12 cellular contexts compared by ENCODE assay signal in the genomic region with DNA sequence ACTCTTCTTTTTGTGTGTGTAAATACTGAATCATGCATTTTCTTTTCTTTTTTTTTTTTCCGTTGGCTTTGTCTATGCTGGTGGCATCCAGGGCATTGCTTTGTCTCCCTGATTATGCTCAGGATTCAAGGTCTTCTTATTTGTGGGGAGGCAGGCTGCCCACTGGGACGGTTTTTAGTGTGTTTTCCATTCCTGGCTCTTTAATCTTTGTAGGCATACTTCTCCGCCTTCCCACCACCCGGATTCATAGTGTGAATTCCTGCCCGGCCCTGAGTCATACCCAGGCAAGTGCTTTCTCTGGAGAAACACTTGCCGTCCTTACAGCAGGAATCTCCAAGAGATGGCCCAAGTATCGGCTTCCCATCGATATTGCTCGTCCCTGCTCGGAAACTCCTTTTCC. TPM values are rescaled to one million over a fixed set of nuclear protein-coding genes. Genes with fewer than 3 reads are reported as not detected.
DNase-seq lines count a peak whose midpoint lies in the region; ATAC-seq and TF ChIP-seq lines count a peak whose summit lies in the region.
"Had no signal": no experiment of that assay in that cellular context is flagged by ENCODE, and none has a peak within 500 bp of the region (broad histone marks: within the 10 kb centered on the region; RNA-seq: fewer than 3 reads in every experiment).

No MANE protein-coding gene starts in this region.

- 88% methylated on average over 10 of the region's 10 CpGs for WGBS in suprapubic skin

- ATAC-seq in activated T-cell treated with anti-CD3 and anti-CD28 coated beads, Interleukin-2, amount 50 U/mL, for 72 hours (replicated peaks in 1 of 2) = no peak
- ATAC-seq in activated T-cell treated with anti-CD3 and anti-CD28 coated beads, Interleukin-2, amount 50 U/mL, for 4 hours = no peak

- H3K27me3 Mint-ChIP-seq in activated T-cell treated with anti-CD3 and anti-CD28 coated beads, Interleukin-2, amount 50 U/mL, for 72 hours (ENCODE audit: low read depth) = no peaks in the 10 kb centered on the region
- no peaks in the 10 kb centered on the region for H3K27me3 Mint-ChIP-seq in activated T-cell treated with anti-CD3 and anti-CD28 coated beads, Interleukin-2, amount 50 U/mL, for 4 hours (ENCODE audit: low read depth)
- H3K27me3 Mint-ChIP-seq in activated T-helper 2 cell treated with anti-CD3 and anti-CD28 coated beads, Interferon-gamma antibody, Interleukin-2, Interleukin-4, amounts not matched to agents 10 μg/mL and 5 μg/mL and 100 μg/mL, durations not matched to agents 14 hours and 24 hours and 36 hours (ENCODE audit: low read depth) = no peaks in the 10 kb centered on the region

- TF ChIP-seq CTCF in suprapubic skin (IDR thresholded peaks at IDR 0.05) = no peak

- intact Hi-C loops in activated T-helper 2 cell treated with anti-CD3 and anti-CD28 coated beads, Interferon-gamma antibody, Interleukin-2, Interleukin-4, amounts not matched to agents 10 μg/mL and 5 μg/mL and 100 μg/mL, durations not matched to agents 14 hours and 24 hours and 36 hours (cut with micrococcal nuclease) = no loop called here

- peaks cover 53% of the 10 kb centered on the region for H3K36me3 ChIP-seq in suprapubic skin

- TF ChIP-seq EP300 in suprapubic skin (IDR thresholded peaks at IDR 0.05) = no peak

- H3K4me3 Mint-ChIP-seq in activated T-cell treated with anti-CD3 and anti-CD28 coated beads, Interleukin-2, amount 50 U/mL, for 72 hours = no peak overlapping the region
- H3K4me3 Mint-ChIP-seq in activated T-cell treated with anti-CD3 and anti-CD28 coated beads, Interleukin-2, amount 50 U/mL, for 4 hours = no peak overlapping the region
- no peak overlapping the region for H3K4me3 Mint-ChIP-seq in activated T-helper 2 cell treated with anti-CD3 and anti-CD28 coated beads, Interferon-gamma antibody, Interleukin-2, Interleukin-4, amounts not matched to agents 10 μg/mL and 5 μg/mL and 100 μg/mL, durations not matched to agents 14 hours and 24 hours and 36 hours (ENCODE audit: low read depth)

- H3K9me3 Mint-ChIP-seq in activated T-cell treated with anti-CD3 and anti-CD28 coated beads, Interleukin-2, amount 50 U/mL, for 72 hours = no peaks in the 10 kb centered on the region
- H3K9me3 Mint-ChIP-seq in activated T-cell treated with anti-CD3 and anti-CD28 coated beads, Interleukin-2, amount 50 U/mL, for 4 hours = no peaks in the 10 kb centered on the region
- no peaks in the 10 kb centered on the region for H3K9me3 Mint-ChIP-seq in activated T-helper 2 cell treated with anti-CD3 and anti-CD28 coated beads, Interferon-gamma antibody, Interleukin-2, Interleukin-4, amounts not matched to agents 10 μg/mL and 5 μg/mL and 100 μg/mL, durations not matched to agents 14 hours and 24 hours and 36 hours

- peaks cover 43% of the 10 kb centered on the region for H3K4me1 ChIP-seq in suprapubic skin

- H3K4me3 ChIP-seq in suprapubic skin = no peak overlapping the region

- TF ChIP-seq POLR2A in suprapubic skin (IDR thresholded peaks at IDR 0.05) = no peak

- H3K4me1 Mint-ChIP-seq in activated T-cell treated with anti-CD3 and anti-CD28 coated beads, Interleukin-2, amount 50 U/mL, for 72 hours (ENCODE audit: low read depth) = peaks cover 49% of the 10 kb centered on the region
- peaks cover 42% of the 10 kb centered on the region for H3K4me1 Mint-ChIP-seq in activated T-cell treated with anti-CD3 and anti-CD28 coated beads, Interleukin-2, amount 50 U/mL, for 4 hours (ENCODE audit: low read depth)
- peaks cover 35% of the 10 kb centered on the region for H3K4me1 Mint-ChIP-seq in activated T-helper 2 cell treated with anti-CD3 and anti-CD28 coated beads, Interferon-gamma antibody, Interleukin-2, Interleukin-4, amounts not matched to agents 10 μg/mL and 5 μg/mL and 100 μg/mL, durations not matched to agents 14 hours and 24 hours and 36 hours (ENCODE audit: low read depth)

- no peaks in the 10 kb centered on the region for H3K27me3 ChIP-seq in suprapubic skin

- no peaks in the 10 kb centered on the region for H3K9me3 ChIP-seq in suprapubic skin

- DNase-seq in activated T-cell treated with anti-CD3 and anti-CD28 coated beads, Interleukin-2, amount 50 U/mL, for 72 hours = no peak
- no peak for DNase-seq in activated T-cell treated with anti-CD3 and anti-CD28 coated beads, Interleukin-2, amount 50 U/mL, for 4 hours
- no peak for DNase-seq in activated T-helper 2 cell treated with anti-CD3 and anti-CD28 coated beads, Interferon-gamma antibody, Interleukin-2, Interleukin-4, amounts not matched to agents 10 μg/mL and 5 μg/mL and 100 μg/mL, durations not matched to agents 14 hours and 24 hours and 36 hours (ENCODE audit: low spot score)
- DNase-seq in hepatic stellate cell (ENCODE audit: low spot score) (peak; percentile 64), suprapubic skin (ENCODE audit: low spot score in 2 of 2) (no peak), CD1c-positive myeloid dendritic cell (ENCODE audit: extremely low spot score) (no peak)
- no peak for DNase-seq in activated CD8-positive, alpha-beta memory T cell treated with anti-CD3 and anti-CD28 coated beads for 24 hours
- DNase-seq in stimulated activated naive CD4-positive, alpha-beta T cell (lab: John Stamatoyannopoulos, UW) = no peak
- DNase-seq: AML-193, glutamatergic neuron, NCI-H2171 treated with DMSO at 0.1 percent for 48 hours, occipital lobe had no signal

- peaks cover 28 to 37% of the 10 kb centered on the region in 2 donors for H3K36me3 Mint-ChIP-seq in activated T-cell treated with anti-CD3 and anti-CD28 coated beads, Interleukin-2, amount 50 U/mL, for 72 hours (ENCODE audit: insufficient read depth in 2 of 2)
- peaks cover 37% of the 10 kb centered on the region for H3K36me3 Mint-ChIP-seq in activated T-cell treated with anti-CD3 and anti-CD28 coated beads, Interleukin-2, amount 50 U/mL, for 4 hours (ENCODE audit: insufficient read depth)
- H3K36me3 Mint-ChIP-seq in activated T-helper 2 cell treated with anti-CD3 and anti-CD28 coated beads, Interferon-gamma antibody, Interleukin-2, Interleukin-4, amounts not matched to agents 10 μg/mL and 5 μg/mL and 100 μg/mL, durations not matched to agents 14 hours and 24 hours and 36 hours (ENCODE audit: low read depth) = peaks cover 66% of the 10 kb centered on the region

- peak overlapping the region; percentile 74 for H3K27ac ChIP-seq in suprapubic skin

- peak overlapping the region; percentile 85 for H3K27ac Mint-ChIP-seq in activated T-cell treated with anti-CD3 and anti-CD28 coated beads, Interleukin-2, amount 50 U/mL, for 72 hours
- H3K27ac Mint-ChIP-seq in activated T-helper 2 cell treated with anti-CD3 and anti-CD28 coated beads, Interferon-gamma antibody, Interleukin-2, Interleukin-4, amounts not matched to agents 10 μg/mL and 5 μg/mL and 100 μg/mL, durations not matched to agents 14 hours and 24 hours and 36 hours = peak overlapping the region; percentile 14

RNA-seq across cellular contexts. Expression of gene ZNF655, which starts 5.2 kb away (rescaled TPM):
- 10 to 100 TPM; 87.8 to 94.1 TPM for total RNA-seq in activated T-cell treated with anti-CD3 and anti-CD28 coated beads, Interleukin-2, amount 50 U/mL, for 72 hours
- 10 to 100 TPM; 52.5 to 61.6 (median 59.2) TPM for total RNA-seq in activated T-cell treated with anti-CD3 and anti-CD28 coated beads, Interleukin-2, amount 50 U/mL, for 4 hours
- 68.3 and 72.8 TPM in 2 replicates for total RNA-seq in activated T-helper 2 cell treated with anti-CD3 and anti-CD28 coated beads, Interferon-gamma antibody, Interleukin-2, Interleukin-4, amounts not matched to agents 10 μg/mL and 5 μg/mL and 100 μg/mL, durations not matched to agents 14 hours and 24 hours and 36 hours
- total RNA-seq in suprapubic skin = 100 to 1,000 TPM; 122 to 240 (median 146) TPM

RNA-seq across cellular contexts. Expression of gene FAM200A, which starts 11.7 kb away (rescaled TPM):
- total RNA-seq in activated T-cell treated with anti-CD3 and anti-CD28 coated beads, Interleukin-2, amount 50 U/mL, for 72 hours = 1 to 10 TPM; 4.7 to 7.1 TPM
- 1 to 10 TPM; 6.1 to 6.7 (median 6.6) TPM for total RNA-seq in activated T-cell treated with anti-CD3 and anti-CD28 coated beads, Interleukin-2, amount 50 U/mL, for 4 hours
- 5.2 and 5.6 TPM in 2 replicates for total RNA-seq in activated T-helper 2 cell treated with anti-CD3 and anti-CD28 coated beads, Interferon-gamma antibody, Interleukin-2, Interleukin-4, amounts not matched to agents 10 μg/mL and 5 μg/mL and 100 μg/mL, durations not matched to agents 14 hours and 24 hours and 36 hours
- total RNA-seq in suprapubic skin = 1 to 10 TPM; 2.7 to 6.9 (median 5.0) TPM

RNA-seq across cellular contexts. Expression of gene TMEM225B, which starts 34.4 kb away (rescaled TPM):
- 1 to 10 TPM; 2.5 to 4.3 TPM for total RNA-seq in activated T-cell treated with anti-CD3 and anti-CD28 coated beads, Interleukin-2, amount 50 U/mL, for 72 hours
- under 1 TPM in 2 of 3 donors, not detected in 1; 0.38 to 0.71 TPM for total RNA-seq in activated T-cell treated with anti-CD3 and anti-CD28 coated beads, Interleukin-2, amount 50 U/mL, for 4 hours
- 1.3 and 1.9 TPM in 2 replicates for total RNA-seq in activated T-helper 2 cell treated with anti-CD3 and anti-CD28 coated beads, Interferon-gamma antibody, Interleukin-2, Interleukin-4, amounts not matched to agents 10 μg/mL and 5 μg/mL and 100 μg/mL, durations not matched to agents 14 hours and 24 hours and 36 hours
- total RNA-seq in suprapubic skin = 1 to 10 TPM; 1.4 to 6.8 (median 2.1) TPM
- total RNA-seq: occipital lobe had no signal

RNA-seq across cellular contexts. Expression of gene ZSCAN25, which starts 53.1 kb away (rescaled TPM):
- 10 to 100 TPM; 32.4 to 35.6 TPM for total RNA-seq in activated T-cell treated with anti-CD3 and anti-CD28 coated beads, Interleukin-2, amount 50 U/mL, for 72 hours
- 10 to 100 TPM; 32.9 to 34.4 (median 34.1) TPM for total RNA-seq in activated T-cell treated with anti-CD3 and anti-CD28 coated beads, Interleukin-2, amount 50 U/mL, for 4 hours
- 31.2 and 31.7 TPM in 2 replicates for total RNA-seq in activated T-helper 2 cell treated with anti-CD3 and anti-CD28 coated beads, Interferon-gamma antibody, Interleukin-2, Interleukin-4, amounts not matched to agents 10 μg/mL and 5 μg/mL and 100 μg/mL, durations not matched to agents 14 hours and 24 hours and 36 hours
- 10 to 100 TPM; 15.3 to 46.1 (median 20.0) TPM for total RNA-seq in suprapubic skin

RNA-seq across cellular contexts. Expression of gene ZKSCAN5, which starts 59.2 kb away (rescaled TPM):
- 1 to 10 TPM; 9.3 to 9.9 TPM for total RNA-seq in activated T-cell treated with anti-CD3 and anti-CD28 coated beads, Interleukin-2, amount 50 U/mL, for 72 hours
- total RNA-seq in activated T-cell treated with anti-CD3 and anti-CD28 coated beads, Interleukin-2, amount 50 U/mL, for 4 hours = 1 to 10 TPM; 4.9 to 6.4 (median 6.3) TPM
- 8.2 and 8.4 TPM in 2 replicates for total RNA-seq in activated T-helper 2 cell treated with anti-CD3 and anti-CD28 coated beads, Interferon-gamma antibody, Interleukin-2, Interleukin-4, amounts not matched to agents 10 μg/mL and 5 μg/mL and 100 μg/mL, durations not matched to agents 14 hours and 24 hours and 36 hours
- total RNA-seq in suprapubic skin = 1 to 10 TPM; 5.7 to 8.5 (median 7.4) TPM
